8 cellular contexts compared by ENCODE assay signal in the genomic region with DNA sequence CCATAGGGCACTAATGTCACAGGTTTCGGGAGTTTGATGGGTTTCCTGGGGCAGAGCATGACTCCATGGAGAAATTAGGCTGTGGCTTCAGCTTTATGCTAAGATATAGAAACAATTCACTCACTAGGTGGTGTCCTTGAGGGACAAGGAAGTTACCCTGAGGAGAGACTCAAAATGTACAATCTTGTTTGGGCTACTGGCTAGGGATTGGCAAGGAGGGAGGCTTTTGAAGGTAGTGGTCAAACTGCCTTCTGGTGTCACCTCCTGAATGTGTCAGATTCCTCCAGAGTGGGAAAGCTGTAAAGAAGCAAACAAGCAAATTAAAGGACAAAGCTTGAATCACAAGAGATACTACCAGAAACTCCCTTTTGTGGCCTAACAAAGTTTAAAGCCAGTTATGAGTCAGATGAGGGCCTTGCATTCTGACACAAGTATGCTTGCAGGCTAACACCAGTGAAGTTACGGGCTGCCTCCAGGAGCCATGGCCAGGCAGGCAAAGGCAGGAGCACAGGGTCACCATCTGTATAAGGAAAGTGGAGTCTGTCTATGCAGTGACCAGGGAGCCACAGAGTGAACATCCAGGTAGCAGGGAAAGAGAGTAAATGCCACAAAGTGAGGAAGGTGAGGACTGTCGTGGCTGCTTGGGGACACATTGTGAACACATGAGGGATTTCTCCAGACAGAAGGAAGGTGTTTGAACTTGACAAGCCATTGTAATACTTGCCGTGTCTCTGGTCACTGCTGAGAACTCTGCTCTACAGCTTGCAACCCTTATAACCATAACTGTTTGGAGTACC.
DNase-seq lines count a peak whose midpoint lies in the region; ATAC-seq and TF ChIP-seq lines count a peak whose summit lies in the region.

No MANE protein-coding gene starts in this region.

- H3K4me1 ChIP-seq in foreskin keratinocyte, result no peaks in the 10 kb centered on the region
- no peaks in the 10 kb centered on the region for H3K4me1 ChIP-seq in vagina

- H3K36me3 ChIP-seq in vagina, result no peaks in the 10 kb centered on the region

- H3K27ac ChIP-seq in foreskin keratinocyte, result no peak overlapping the region
- no peak overlapping the region for H3K27ac ChIP-seq in vagina

- ATAC-seq in GM18508 (IDR thresholded peaks at IDR 0.05; ENCODE audit: insufficient read depth, unreplicated experiment), result peak; percentile 70
- peak; percentile 78 for ATAC-seq in GM21619 (IDR thresholded peaks at IDR 0.05; ENCODE audit: unreplicated experiment)
- no peak for ATAC-seq in foreskin keratinocyte

- TF ChIP-seq POLR2A in vagina (IDR thresholded peaks at IDR 0.05), result no peak

- DNase-seq in LNCaP clone FGC (ENCODE audit: low read depth) (peak; percentile 67), foreskin keratinocyte (peak in 1 of 2 donors; percentile 47), cerebellar nuclear complex (lab: John Stamatoyannopoulos, UW) (no peak), T-helper 9 cell (no peak), vagina (ENCODE audit: extremely low spot score in 2 of 2) (no peak), ACHN (no peak)

- TF ChIP-seq CTCF in LNCaP clone FGC (IDR thresholded peaks at IDR 0.05; ENCODE audit: control insufficient read depth, extremely low read depth, insufficient read depth) (peak; percentile 8; the same call in 1 of the 2 replicates), foreskin keratinocyte (conservative IDR thresholded peaks at IDR 0.05) (peak; percentile 23), vagina (IDR thresholded peaks at IDR 0.05) (no peak)

- H3K27me3 ChIP-seq in foreskin keratinocyte, result peaks cover 12% of the 10 kb centered on the region
- no peaks in the 10 kb centered on the region for H3K27me3 ChIP-seq in vagina

- no peaks in the 10 kb centered on the region for H3K9me3 ChIP-seq in vagina

- in situ Hi-C loops in ACHN (cut with HindIII; ENCODE audit: low pct_ligation_motif_present, low pct_unique_long_range_greater_than_20kb, low sequenced_read_pairs), result no loop called here

- no peak overlapping the region for H3K4me3 ChIP-seq in LNCaP clone FGC (ENCODE audit: low read depth, low read length)
- H3K4me3 ChIP-seq in vagina, result no peak overlapping the region

- intact Hi-C loops in vagina (cut with DNase I), result no loop called here

Comparison
In these comparisons a context has a peak if more than half of its experiments do, and no peak if none do; other contexts are left out.
1. CTCF ChIP-seq: peak in LNCaP clone FGC (single experiment) and foreskin keratinocyte (single experiment); none in vagina (0 of 3).